ENCODE assay signal across 22 cellular contexts in the genomic region with DNA sequence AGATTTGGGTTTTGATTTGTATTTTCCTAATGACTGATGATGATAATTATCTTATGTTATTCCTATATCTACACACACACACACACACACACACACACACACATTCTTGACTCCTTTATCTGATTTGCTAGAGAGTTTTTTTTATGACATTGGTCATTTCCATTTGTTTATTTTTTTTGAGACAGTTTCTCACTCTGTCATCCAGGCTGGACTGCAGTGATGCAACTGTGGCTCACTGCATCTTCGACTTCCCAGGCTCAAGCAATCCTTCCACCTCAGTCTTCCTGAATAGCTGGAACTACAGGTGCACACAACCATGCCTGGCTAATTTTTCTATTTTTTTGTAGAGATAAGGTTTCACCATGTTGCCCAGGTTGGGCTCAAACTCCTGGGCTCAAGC.
"Had no signal": no experiment of that assay in that cellular context is flagged by ENCODE, and none has a peak within 500 bp of the region (broad histone marks: within the 10 kb centered on the region; RNA-seq: fewer than 3 reads in every experiment).

No MANE protein-coding gene starts in this region.

- H3K9me3 ChIP-seq: MG63, Peyer's patch had no signal

- H3K9me3 Mint-ChIP-seq: activated CD8-positive, alpha-beta T cell treated with anti-CD3 and anti-CD28 coated beads for 36 hours; activated naive CD4-positive, alpha-beta T cell treated with anti-CD3 and anti-CD28 coated beads, Interleukin-2, amount 10 ng/mL, durations not matched to agents 7 days and 5 days; activated naive CD8-positive, alpha-beta T cell treated with anti-CD3 and anti-CD28 coated beads for 36 hours; activated T-cell treated with anti-CD3 and anti-CD28 coated beads, Interleukin-2, amount 50 U/mL, for 72 hours; activated T-helper 2 cell treated with anti-CD3 and anti-CD28 coated beads, Interferon-gamma antibody, Interleukin-2, Interleukin-4, amounts not matched to agents 10 μg/mL and 5 μg/mL and 100 μg/mL, durations not matched to agents 14 hours and 24 hours and 36 hours; T-helper 1 cell treated with Interleukin-12 subunit alpha and Interleukin-12 subunit beta and Interleukin-4 antibody, amounts not matched to agents 30 μg/mL and 1 μg/mL, for 36 hours had no signal

- FAIRE-seq: colon had no signal

- H3K27me3 Mint-ChIP-seq: activated CD8-positive, alpha-beta T cell treated with anti-CD3 and anti-CD28 coated beads for 36 hours; activated naive CD4-positive, alpha-beta T cell treated with anti-CD3 and anti-CD28 coated beads, Interleukin-2, amount 10 ng/mL, durations not matched to agents 7 days and 5 days; activated naive CD8-positive, alpha-beta T cell treated with anti-CD3 and anti-CD28 coated beads for 36 hours had no signal

- H3K4me1 ChIP-seq: Peyer's patch had no signal

- H3K4me3 ChIP-seq: MG63, Peyer's patch had no signal

- H3K27me3 ChIP-seq: MG63, Peyer's patch had no signal

- H3K4me3 Mint-ChIP-seq: activated CD8-positive, alpha-beta T cell treated with anti-CD3 and anti-CD28 coated beads for 36 hours; activated naive CD4-positive, alpha-beta T cell treated with anti-CD3 and anti-CD28 coated beads, Interleukin-2, amount 10 ng/mL, durations not matched to agents 7 days and 5 days; activated naive CD8-positive, alpha-beta T cell treated with anti-CD3 and anti-CD28 coated beads for 36 hours; activated T-cell treated with anti-CD3 and anti-CD28 coated beads, Interleukin-2, amount 50 U/mL, for 72 hours; T-helper 1 cell treated with Interleukin-12 subunit alpha and Interleukin-12 subunit beta and Interleukin-4 antibody, amounts not matched to agents 30 μg/mL and 1 μg/mL, for 36 hours had no signal

- DNase-seq: activated CD4-positive, alpha-beta T cell treated with anti-CD3 and anti-CD28 coated beads for 4 hours; activated CD8-positive, alpha-beta memory T cell treated with anti-CD3 and anti-CD28 coated beads, Interleukin-2, amount 50 U/mL, for 4 hours; activated CD8-positive, alpha-beta T cell treated with anti-CD3 and anti-CD28 coated beads for 36 hours; activated gamma-delta T cell treated with Interleukin-2 at 50 U/mL for 16 hours; activated naive CD4-positive, alpha-beta T cell treated with anti-CD3 and anti-CD28 coated beads, Interleukin-2, amount 10 ng/mL, durations not matched to agents 7 days and 5 days; activated naive CD8-positive, alpha-beta T cell treated with anti-CD3 and anti-CD28 coated beads for 36 hours; activated T-cell treated with anti-CD3 and anti-CD28 coated beads, Interleukin-2, amount 50 U/mL, for 72 hours; anterior cingulate cortex; cerebellar nuclear complex; MG63; MV-4-11; NCI-H1092 treated with DMSO at 0.1 percent for 48 hours; NCI-H1417 treated with DMSO at 0.1 percent for 48 hours; NCI-H1694; NCI-H2029 treated with DMSO at 0.1 percent for 48 hours; NCI-H524; Peyer's patch; SHP77 had no signal

- H3K27ac ChIP-seq: Peyer's patch had no signal

- H3K27ac Mint-ChIP-seq: activated CD8-positive, alpha-beta T cell treated with anti-CD3 and anti-CD28 coated beads for 36 hours; activated naive CD4-positive, alpha-beta T cell treated with anti-CD3 and anti-CD28 coated beads, Interleukin-2, amount 10 ng/mL, durations not matched to agents 7 days and 5 days; activated naive CD8-positive, alpha-beta T cell treated with anti-CD3 and anti-CD28 coated beads for 36 hours; activated T-cell treated with anti-CD3 and anti-CD28 coated beads, Interleukin-2, amount 50 U/mL, for 72 hours; activated T-helper 2 cell treated with anti-CD3 and anti-CD28 coated beads, Interferon-gamma antibody, Interleukin-2, Interleukin-4, amounts not matched to agents 10 μg/mL and 5 μg/mL and 100 μg/mL, durations not matched to agents 14 hours and 24 hours and 36 hours; T-helper 1 cell treated with Interleukin-12 subunit alpha and Interleukin-12 subunit beta and Interleukin-4 antibody, amounts not matched to agents 30 μg/mL and 1 μg/mL, for 36 hours had no signal

- ATAC-seq: activated CD4-positive, CD25-positive, alpha-beta regulatory T cell treated with anti-CD3 and anti-CD28 coated beads, Interleukin-2, amount 50 U/mL, for 24 hours; activated CD8-positive, alpha-beta T cell treated with anti-CD3 and anti-CD28 coated beads for 36 hours; activated T-cell treated with anti-CD3 and anti-CD28 coated beads, Interleukin-2, amount 50 U/mL, for 72 hours had no signal
